Comparison of ENCODE assay signal across 10 cellular contexts in the genomic region with DNA sequence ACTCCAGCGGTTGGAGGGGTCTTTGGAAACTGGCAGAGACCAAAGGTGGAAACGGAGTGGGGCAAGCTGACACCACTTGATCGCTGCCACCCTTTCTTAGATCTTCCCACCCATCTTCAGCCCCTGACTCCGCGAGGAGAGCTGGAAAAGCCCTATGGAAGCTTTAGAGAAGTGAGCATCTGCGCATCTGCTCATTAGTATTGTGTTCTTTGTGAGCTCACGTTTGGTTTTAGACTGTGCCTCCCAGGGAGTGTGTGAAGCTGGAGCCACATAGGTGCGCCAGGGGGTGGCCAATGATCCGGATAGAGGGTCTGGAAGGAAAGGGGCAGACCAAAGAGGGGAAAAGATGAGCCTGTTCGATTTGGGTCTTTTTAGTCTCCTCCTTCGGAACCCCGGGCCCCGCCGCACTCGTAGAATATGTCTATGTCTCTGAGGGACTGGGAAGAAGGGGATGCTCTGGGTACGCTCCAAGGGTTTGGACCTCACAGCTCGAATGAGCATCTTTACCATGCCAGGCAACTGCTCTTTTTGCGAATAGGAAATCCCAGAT. TPM values are rescaled to one million over a fixed set of nuclear protein-coding genes. Genes with fewer than 3 reads are reported as not detected.
DNase-seq lines count a peak whose midpoint lies in the region; ATAC-seq and TF ChIP-seq lines count a peak whose summit lies in the region.
"Had no signal": no experiment of that assay in that cellular context is flagged by ENCODE, and none has a peak within 500 bp of the region (broad histone marks: within the 10 kb centered on the region; RNA-seq: fewer than 3 reads in every experiment).

No MANE protein-coding gene starts in this region.

- no peaks in the 10 kb centered on the region for H3K9me2 ChIP-seq in GM23248 (ENCODE audit: insufficient read depth)

- peaks cover 25% of the 10 kb centered on the region for H3K4me1 Mint-ChIP-seq in T-helper 17 cell

- H3K27me3 ChIP-seq in GM23248 (replicated peaks; ENCODE audit: insufficient read depth): peaks cover 29% of the 10 kb centered on the region
- H3K27me3 ChIP-seq in foreskin keratinocyte: peaks cover 87% of the 10 kb centered on the region

- H3K79me2 ChIP-seq in GM23248 (ENCODE audit: insufficient read depth): no peaks in the 10 kb centered on the region

- H3K36me3 Mint-ChIP-seq in T-helper 17 cell (ENCODE audit: low read depth): peaks cover 8% of the 10 kb centered on the region

- H2AFZ ChIP-seq in GM23248: peak overlapping the region; percentile 79

- no peak for ATAC-seq in T-helper 17 cell
- ATAC-seq in foreskin keratinocyte: no peak

- 2 to 3% methylated on average over 18 of the region's 18 CpGs for WGBS in GM23248 (ENCODE audit: low coverage in 1 of 2, low lambda C conversion rate in 2 of 2, missing lambda C conversion rate in 2 of 2), 2 experiments

- H3K4me3 Mint-ChIP-seq in T-helper 17 cell: peak overlapping the region; percentile 90

- H3F3A ChIP-seq in GM23248 (ENCODE audit: insufficient read depth): 0 out of 2 replicates have a peak, but pooled peaks cover 7% of the 10 kb centered on the region

- peaks cover 78% of the 10 kb centered on the region for H3K27me3 Mint-ChIP-seq in T-helper 17 cell

- peak overlapping the region; percentile 47 for H3K27ac Mint-ChIP-seq in T-helper 17 cell
- H3K27ac Mint-ChIP-seq: activated naive CD4-positive, alpha-beta T cell treated with anti-CD3 and anti-CD28 coated beads for 36 hours had no signal

- TF ChIP-seq CTCF in fibroblast of pulmonary artery (IDR thresholded peaks at IDR 0.05; ENCODE audit: low read length, missing control alignments): no peak
- TF ChIP-seq CTCF in foreskin keratinocyte (conservative IDR thresholded peaks at IDR 0.05): no peak

- no peaks in the 10 kb centered on the region for H3K36me3 ChIP-seq in GM23248 (ENCODE audit: low read depth)

- H3K4me1 ChIP-seq in GM23248 (ENCODE audit: insufficient read depth) (0 out of 2 replicates have a peak, but pooled peaks cover 17% of the 10 kb centered on the region), foreskin keratinocyte (no peaks in the 10 kb centered on the region)

- in situ Hi-C loops in GM23248 (cut with MboI): loop anchor here (25.0 kb wide), 2 partner anchors 476 to 626 kb away; no protein-coding TSS in a partner anchor

- H3K27ac ChIP-seq in GM23248: no peak overlapping the region
- H3K27ac ChIP-seq in foreskin keratinocyte: no peak overlapping the region

- H3K9ac ChIP-seq in GM23248: no peak overlapping the region

- H3K9me3 ChIP-seq in GM23248 (ENCODE audit: low read depth) (no peaks in the 10 kb centered on the region), T-helper 17 cell (ENCODE audit: control insufficient read depth, low read length, poor library complexity, severe bottlenecking) (no peaks in the 10 kb centered on the region)

- peak overlapping the region; percentile 88 for H3K4me2 ChIP-seq in GM23248 (ENCODE audit: unreplicated experiment)

- no peaks in the 10 kb centered on the region for H4K20me1 ChIP-seq in GM23248 (ENCODE audit: insufficient read depth)

- peak overlapping the region; percentile 77 for H3K4me3 ChIP-seq in GM23248
- H3K4me3 ChIP-seq in fibroblast of pulmonary artery (replicated peaks; ENCODE audit: low read depth, low read length): peak overlapping the region; percentile 46
- H3K4me3 ChIP-seq in skeletal muscle cell (ENCODE audit: low read depth, low read length): peak overlapping the region; percentile 53

- DNase-seq in GM23248 (peak; percentile 24), T-helper 17 cell (no peak), fibroblast of pulmonary artery (ENCODE audit: low read depth) (no peak), skeletal muscle cell (ENCODE audit: low read depth) (no peak), NCI-H2196 (lab: John Stamatoyannopoulos, UW; ENCODE audit: unreplicated experiment) (no peak), NCI-H526 (lab: John Stamatoyannopoulos, UW) (no peak), foreskin keratinocyte (no peak)
- DNase-seq in stimulated activated CD4-positive, alpha-beta T cell treated with anti-CD3 and anti-CD28 coated beads, Interleukin-1b, Interleukin-23, amount 100 ng/mL, for 48 hours: no peak
- DNase-seq: NCI-H2107 had no signal

RNA-seq across cellular contexts. Expression of a gene that starts 0.6 kb away (rescaled TPM):
- total RNA-seq in GM23248 (2014; rRNA removed; shearing (Covaris generic)): 4.3 and 8.2 TPM in 2 replicates
- polyA plus RNA-seq in GM23248 (2016; fragmentation: Nextera tagmentation; extraction: Ambion mirVana): 3.1 and 3.2 TPM in 2 replicates
- total RNA-seq in T-helper 17 cell: not detected
- total RNA-seq in foreskin keratinocyte: 0.32 and 0.54 TPM in 2 replicates
- 0.12 and 0.13 TPM in 2 replicates for polyA plus RNA-seq in foreskin keratinocyte
- total RNA-seq: activated naive CD4-positive, alpha-beta T cell treated with anti-CD3 and anti-CD28 coated beads for 36 hours had no signal
